ENCODE assay signal across 1 cellular context in the genomic region with DNA sequence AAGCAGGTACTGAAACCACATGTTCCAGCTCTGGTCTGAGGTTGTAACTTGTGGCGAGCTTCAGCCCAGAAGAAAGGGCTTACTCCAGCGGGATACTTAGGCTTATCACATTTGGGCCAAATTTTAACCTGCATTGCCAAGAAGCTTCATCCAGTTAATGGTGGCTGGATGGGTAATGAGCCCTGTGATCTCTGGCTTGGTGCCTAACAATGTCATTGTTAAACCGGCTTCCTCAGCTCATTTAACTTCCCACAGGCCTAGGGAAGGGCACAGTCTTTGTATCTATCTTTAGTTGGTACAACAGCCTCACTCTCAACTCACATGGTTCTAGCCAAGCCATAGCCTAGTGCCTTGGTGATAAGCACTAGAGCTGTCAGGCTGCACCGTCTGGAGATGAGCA.
TF ChIP-seq lines count a peak whose summit lies in the region.

No MANE protein-coding gene starts in this region.

TF ChIP-seq in SK-N-SH, 30 proteins besides CTCF, POLR2A, EP300 and RAD21:
- TF ChIP-seq GABPA (IDR thresholded peaks at IDR 0.05; ENCODE audit: low read depth) (no peak), TEAD4 (IDR thresholded peaks at IDR 0.05; ENCODE audit: borderline replicate concordance, insufficient read depth) (no peak), TCF12 (IDR thresholded peaks at IDR 0.05) (no peak), RFX5 (IDR thresholded peaks at IDR 0.05; ENCODE audit: low read length) (no peak)
- TF ChIP-seq, protein P1, sequence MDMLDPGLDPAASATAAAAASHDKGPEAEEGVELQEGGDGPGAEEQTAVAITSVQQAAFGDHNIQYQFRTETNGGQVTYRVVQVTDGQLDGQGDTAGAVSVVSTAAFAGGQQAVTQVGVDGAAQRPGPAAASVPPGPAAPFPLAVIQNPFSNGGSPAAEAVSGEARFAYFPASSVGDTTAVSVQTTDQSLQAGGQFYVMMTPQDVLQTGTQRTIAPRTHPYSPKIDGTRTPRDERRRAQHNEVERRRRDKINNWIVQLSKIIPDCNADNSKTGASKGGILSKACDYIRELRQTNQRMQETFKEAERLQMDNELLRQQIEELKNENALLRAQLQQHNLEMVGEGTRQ (IDR thresholded peaks at IDR 0.05; ENCODE audit: borderline replicate concordance, low read depth, low read length) = no peak
